Comparison of ENCODE assay signal across 9 cellular contexts in the genomic region with DNA sequence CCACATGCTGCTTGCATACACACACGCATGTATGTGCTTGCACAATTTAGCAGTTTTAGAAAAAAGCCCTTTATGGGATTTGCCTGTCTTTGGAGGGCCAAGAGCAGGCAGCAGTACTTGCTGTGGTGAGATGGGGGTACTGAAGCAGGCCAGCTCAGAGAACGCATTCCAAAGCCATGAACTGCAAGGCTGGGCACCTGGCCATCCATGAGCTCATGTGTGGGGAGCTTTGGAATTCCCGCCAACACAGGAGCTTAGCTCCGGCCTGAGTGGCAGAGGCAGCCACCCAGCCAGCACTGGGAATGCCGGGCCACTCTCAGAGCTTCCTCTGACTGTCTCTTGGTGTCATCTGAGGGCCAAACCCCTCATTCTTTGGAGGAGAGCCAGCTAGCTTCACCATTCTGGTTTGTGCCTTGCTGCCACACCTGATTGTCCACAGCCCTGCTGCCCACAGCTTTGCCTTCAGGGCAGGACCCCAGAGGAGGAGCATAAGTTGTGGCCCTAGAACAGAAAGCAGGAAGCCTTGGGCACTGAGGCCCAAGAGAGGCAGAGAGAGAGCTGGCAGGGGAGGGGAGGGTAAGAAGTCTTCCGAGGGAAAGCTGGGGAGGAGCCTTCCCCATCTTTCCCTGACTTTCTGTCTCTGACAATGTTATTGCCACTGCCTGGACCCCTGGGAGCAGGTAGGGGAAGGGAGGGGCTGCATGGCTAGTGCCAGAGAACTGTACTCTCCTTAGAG.
DNase-seq lines count a peak whose midpoint lies in the region; ATAC-seq and TF ChIP-seq lines count a peak whose summit lies in the region.
"Had no signal": no experiment of that assay in that cellular context is flagged by ENCODE, and none has a peak within 500 bp of the region (broad histone marks: within the 10 kb centered on the region; RNA-seq: fewer than 3 reads in every experiment).

No MANE protein-coding gene starts in this region.

- H3K36me3 Mint-ChIP-seq in brain = no peaks in the 10 kb centered on the region
- H3K36me3 Mint-ChIP-seq in activated CD4-positive, alpha-beta memory T cell treated with anti-CD3 and anti-CD28 coated beads for 36 hours = no peaks in the 10 kb centered on the region

- H3K4me3 Mint-ChIP-seq in brain = peak overlapping the region in 3 of 5 experiments; percentile 28 to 51 (median 35)
- H3K4me3 Mint-ChIP-seq in activated CD4-positive, alpha-beta memory T cell treated with anti-CD3 and anti-CD28 coated beads for 36 hours = no peak overlapping the region

- CTCF ChIA-PET in activated CD4-positive, alpha-beta memory T cell treated with anti-CD3 and anti-CD28 coated beads for 36 hours (lab: Charles Lee) = no interaction called here

- H3K4me1 Mint-ChIP-seq in brain = peaks cover 72% of the 10 kb centered on the region
- no peaks in the 10 kb centered on the region for H3K4me1 Mint-ChIP-seq in activated CD4-positive, alpha-beta memory T cell treated with anti-CD3 and anti-CD28 coated beads for 36 hours (ENCODE audit: low read depth)

- intact Hi-C loops in activated CD4-positive, alpha-beta memory T cell treated with anti-CD3 and anti-CD28 coated beads for 36 hours (cut with micrococcal nuclease) = no loop called here

- POLR2A ChIA-PET in activated CD4-positive, alpha-beta memory T cell treated with anti-CD3 and anti-CD28 coated beads for 36 hours (lab: Charles Lee) = no interaction called here

- TF ChIP-seq CTCF in brain (conservative IDR thresholded peaks at IDR 0.05) = no peak

- H3K27me3 Mint-ChIP-seq in brain = peaks cover 10% of the 10 kb centered on the region
- H3K27me3 Mint-ChIP-seq in activated CD4-positive, alpha-beta memory T cell treated with anti-CD3 and anti-CD28 coated beads for 36 hours = peaks cover 75% of the 10 kb centered on the region

- no peak for ATAC-seq in GM18868 (IDR thresholded peaks at IDR 0.05; ENCODE audit: unreplicated experiment)

- H3K9me3 Mint-ChIP-seq in brain = peaks cover 0 to 3% (median 0%) of the 10 kb centered on the region in 5 experiments
- no peaks in the 10 kb centered on the region for H3K9me3 Mint-ChIP-seq in activated CD4-positive, alpha-beta memory T cell treated with anti-CD3 and anti-CD28 coated beads for 36 hours

- peak; percentile 97 for DNase-seq in HS-5 (ENCODE audit: low read depth)
- DNase-seq in islet precursor cell = peak; percentile 79
- DNase-seq in substantia nigra (lab: John Stamatoyannopoulos, UW) = peak in 32 of 49 donors; percentile 4 to 81 (median 46)
- DNase-seq in activated CD4-positive, CD25-positive, alpha-beta regulatory T cell treated with anti-CD3 and anti-CD28 coated beads, Interleukin-2, amount 50 U/mL, for 72 hours = no peak
- DNase-seq in activated CD4-positive, alpha-beta memory T cell treated with anti-CD3 and anti-CD28 coated beads for 36 hours = no peak
- DNase-seq in GM19240 (ENCODE audit: insufficient read length, low spot score) = no peak

- H3K27ac ChIP-seq in substantia nigra (ENCODE audit: low read depth, low read length, poor library complexity, severe bottlenecking) = no peak overlapping the region
- H3K27ac ChIP-seq: HL-60 had no signal

- H3K27ac Mint-ChIP-seq in brain = peak overlapping the region; percentile 17 to 93 (median 89)
- no peak overlapping the region for H3K27ac Mint-ChIP-seq in activated CD4-positive, alpha-beta memory T cell treated with anti-CD3 and anti-CD28 coated beads for 36 hours

Comparison
In these comparisons a context has a peak if more than half of its experiments do, and no peak if none do; other contexts are left out.
1. DNase-seq: peak in HS-5 (single experiment), islet precursor cell (single experiment) and substantia nigra (32 of 49); none in activated CD4-positive, CD25-positive, alpha-beta regulatory T cell treated with anti-CD3 and anti-CD28 coated beads, Interleukin-2, amount 50 U/mL, for 72 hours (single experiment), activated CD4-positive, alpha-beta memory T cell treated with anti-CD3 and anti-CD28 coated beads for 36 hours (single experiment) and GM19240 (single experiment).